In the genomic region with DNA sequence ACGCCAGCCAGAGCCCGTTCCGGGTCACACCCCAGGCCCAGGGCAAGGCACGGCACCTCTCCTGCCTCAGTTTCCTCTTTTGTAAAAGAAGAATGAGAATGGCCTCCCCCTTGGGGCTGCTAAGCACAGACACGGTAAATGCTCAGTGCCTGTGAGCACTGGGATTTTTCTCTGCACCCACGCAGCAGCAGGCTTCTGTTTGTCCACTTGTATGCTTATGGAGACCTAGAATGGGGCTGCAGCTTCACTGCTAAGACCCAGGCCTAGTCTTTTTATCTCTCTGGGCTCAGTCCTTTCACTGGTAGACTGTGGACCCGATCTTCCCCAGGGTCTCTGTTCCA, we compare ENCODE assay signal across 16 cellular contexts.
DNase-seq lines count a peak whose midpoint lies in the region; ATAC-seq, FAIRE-seq and TF ChIP-seq lines count a peak whose summit lies in the region.
"Had no signal": no experiment of that assay in that cellular context is flagged by ENCODE, and none has a peak within 500 bp of the region (broad histone marks: within the 10 kb centered on the region; RNA-seq: fewer than 3 reads in every experiment).

No MANE protein-coding gene starts in this region.

- H3K27ac ChIP-seq in mammary epithelial cell (ENCODE audit: insufficient read depth, low read depth, low read length) (no peak overlapping the region), K562 (ENCODE audit: extremely low read depth, low read depth, low read length) (no peak overlapping the region), tibial nerve (peak overlapping the region in 1 of 4 donors; percentile 72)
- H3K27ac ChIP-seq: cardiac muscle cell had no signal

- no peak for TF ChIP-seq RAD21 in K562 (CRISPR knock-in tag; conservative IDR thresholded peaks at IDR 0.05 in 1 of 2, IDR thresholded peaks at IDR 0.05 in 1 of 2)

- CTCF ChIA-PET in MCF 10A (lab: Yijun Ruan, JAX) (no interaction called here), mammary epithelial cell (lab: Charles Lee; ENCODE audit: low non-redundant PET) (no interaction called here), K562 (lab: Yijun Ruan, JAX; ENCODE audit: low intra/inter-chr PET ratio) (no interaction called here)

- H4K20me1 ChIP-seq in mammary epithelial cell (ENCODE audit: insufficient read depth, low read length) (no peaks in the 10 kb centered on the region), K562 (replicated peaks; ENCODE audit: control insufficient read depth, insufficient read depth, low read length) (no peaks in the 10 kb centered on the region)

- no peak for DNase-seq in MCF 10A (ENCODE audit: unreplicated experiment)
- DNase-seq in mammary epithelial cell = no peak
- no peak for DNase-seq in K562 (ENCODE audit: extremely low read depth in 1 of 4, low spot score in 3 of 4)
- no peak for DNase-seq in naive B cell
- DNase-seq in ureter (ENCODE audit: low spot score) = no peak
- DNase-seq in tibial nerve (ENCODE audit: low spot score in 2 of 2) = no peak
- no peak for DNase-seq in Right ventricle myocardium inferior (ENCODE audit: missing footprints)
- DNase-seq: activated CD4-positive, alpha-beta T cell treated with anti-CD3 and anti-CD28 coated beads, Interleukin-2, amount 50 U/mL, for 4 hours; activated T-cell treated with anti-CD3 and anti-CD28 coated beads, Interleukin-2, amount 50 U/mL, for 48 hours; KG1; NK-92 treated with Interleukin-12 subunit alpha and Interleukin-12 subunit beta, amount 100 ng/mL, for 24 hours had no signal

- intact Hi-C loops in MCF 10A (cut with micrococcal nuclease) = no loop called here
- intact Hi-C loops in mammary epithelial cell (cut with micrococcal nuclease) = no loop called here
- intact Hi-C loops in K562 (cut with micrococcal nuclease) = no loop called here
- intact Hi-C loops in Right ventricle myocardium inferior (cut with DNase I) = no loop called here

- H3K9me3 ChIP-seq in mammary epithelial cell (replicated peaks; ENCODE audit: insufficient read depth, low read length) = peaks cover 48% of the 10 kb centered on the region
- H3K9me3 ChIP-seq in K562 (replicated peaks; ENCODE audit: control insufficient read depth, insufficient read depth, low read depth, low read length) = no peaks in the 10 kb centered on the region
- no peaks in the 10 kb centered on the region for H3K9me3 ChIP-seq in tibial nerve

- H3K4me3 ChIP-seq in mammary epithelial cell (replicated peaks in 1 of 3; ENCODE audit: insufficient read depth in 1 of 3, low read depth in 2 of 3, low read length in 3 of 3) (no peak overlapping the region), K562 (no peak overlapping the region), tibial nerve (peak overlapping the region in 1 of 4 donors; percentile 7)
- H3K4me3 ChIP-seq: cardiac muscle cell had no signal

- H3K4me1 Mint-ChIP-seq in MCF 10A (ENCODE audit: insufficient read depth, unreplicated experiment) (no peaks in the 10 kb centered on the region), naive B cell (peaks cover 38 to 66% (median 52%) of the 10 kb centered on the region in 3 donors)

- BruUV-seq in MCF 10A (replicated peaks; lab: Mats Ljungman, UMichigan) (no TSS peak), mammary epithelial cell (replicated peaks; lab: Mats Ljungman, UMichigan) (no TSS peak), K562 (replicated peaks; lab: Mats Ljungman, UMichigan) (no TSS peak)

- H3K4me2 ChIP-seq in mammary epithelial cell (ENCODE audit: insufficient read depth, low read depth, low read length) (no peak overlapping the region), K562 (ENCODE audit: insufficient read depth, low read length) (no peak overlapping the region)

- H3K36me3 ChIP-seq in mammary epithelial cell (ENCODE audit: insufficient read depth, low read length) = no peaks in the 10 kb centered on the region
- no peaks in the 10 kb centered on the region for H3K36me3 ChIP-seq in K562 (ENCODE audit: control insufficient read depth, insufficient read depth, low read length)
- no peaks in the 10 kb centered on the region for H3K36me3 ChIP-seq in tibial nerve
- H3K36me3 ChIP-seq: cardiac muscle cell had no signal

- dilution Hi-C loops in mammary epithelial cell (cut with HindIII; ENCODE audit: low sequenced_read_pairs) = loop anchor here (5.0 kb wide), 1 partner anchor 42 kb away; no protein-coding TSS in a partner anchor

- no peaks in the 10 kb centered on the region for H3K4me1 ChIP-seq in mammary epithelial cell (ENCODE audit: insufficient read depth, low read length)
- peaks cover 0 to 8% of the 10 kb centered on the region in 2 experiments; a peak in 2 of 5 replicates for H3K4me1 ChIP-seq in K562 (replicated peaks in 1 of 2; ENCODE audit: control insufficient read depth in 2 of 2, insufficient read depth in 2 of 2, low read length in 2 of 2)
- H3K4me1 ChIP-seq in tibial nerve = peaks cover 0 to 24% (median 13%) of the 10 kb centered on the region in 4 donors

- H3K9me1 ChIP-seq in K562 (ENCODE audit: control insufficient read depth, insufficient read depth, low read length) = no peaks in the 10 kb centered on the region

- no peak for TF ChIP-seq EP300 in K562 (IDR thresholded peaks at IDR 0.05; ENCODE audit: low read length)
- TF ChIP-seq EP300 in tibial nerve (IDR thresholded peaks at IDR 0.05) = no peak

- H3K36me3 Mint-ChIP-seq in MCF 10A (ENCODE audit: insufficient read depth, unreplicated experiment) = no peaks in the 10 kb centered on the region
- H3K36me3 Mint-ChIP-seq in naive B cell = no peaks in the 10 kb centered on the region

- TF ChIP-seq POLR2A in K562 (conservative IDR thresholded peaks at IDR 0.05) (no peak), tibial nerve (IDR thresholded peaks at IDR 0.05) (no peak)

- no peaks in the 10 kb centered on the region for H3K27me3 Mint-ChIP-seq in MCF 10A (ENCODE audit: insufficient read depth, unreplicated experiment)
- H3K27me3 Mint-ChIP-seq in naive B cell = peaks cover 0 to 6% (median 3%) of the 10 kb centered on the region in 3 donors

- POLR2A ChIA-PET in MCF 10A (lab: Yijun Ruan, JAX) = no interaction called here
- POLR2A ChIA-PET in K562 (lab: Yijun Ruan, JAX) = no interaction called here

- H3K9ac ChIP-seq in mammary epithelial cell (ENCODE audit: insufficient read depth, low read length) (no peak overlapping the region), K562 (ENCODE audit: insufficient read depth in 1 of 2, low read depth in 2 of 2, low read length in 2 of 2) (no peak overlapping the region)

- H3K4me3 Mint-ChIP-seq in MCF 10A (ENCODE audit: unreplicated experiment) = peak overlapping the region; percentile 52
- peak overlapping the region; percentile 48 to 91 (median 77) for H3K4me3 Mint-ChIP-seq in naive B cell
- H3K4me3 Mint-ChIP-seq: neural crest cell had no signal

- peaks cover 11% of the 10 kb centered on the region for H3K9me3 Mint-ChIP-seq in MCF 10A (ENCODE audit: unreplicated experiment)
- peaks cover 0 to 2% (median 0%) of the 10 kb centered on the region in 7 donors for H3K9me3 Mint-ChIP-seq in naive B cell
- H3K9me3 Mint-ChIP-seq: neural crest cell had no signal

- no peak for FAIRE-seq in K562 (lab: Jason Lieb, UNC)
- FAIRE-seq: A204.1, G401.6 had no signal

- no peak overlapping the region for H3K27ac Mint-ChIP-seq in MCF 10A (ENCODE audit: low read depth, unreplicated experiment)
- peak overlapping the region in 2 of 6 donors; percentile 39 to 90 for H3K27ac Mint-ChIP-seq in naive B cell

- no peaks in the 10 kb centered on the region for H3K27me3 ChIP-seq in mammary epithelial cell (ENCODE audit: insufficient read depth, low read length)
- H3K27me3 ChIP-seq in K562 (ENCODE audit: control insufficient read depth in 2 of 2, insufficient read depth in 2 of 2, low read length in 2 of 2) = no peaks in the 10 kb centered on the region; a peak in 1 of 5 replicates
- no peaks in the 10 kb centered on the region for H3K27me3 ChIP-seq in tibial nerve
- H3K27me3 ChIP-seq: cardiac muscle cell had no signal

- ATAC-seq in K562 = no peak
- no peak for ATAC-seq in naive B cell (ENCODE audit: low read depth in 2 of 2)
- no peak for ATAC-seq in GM19455 (IDR thresholded peaks at IDR 0.05; ENCODE audit: unreplicated experiment)
- no peak for ATAC-seq in Right ventricle myocardium inferior

- in situ Hi-C loops in mammary epithelial cell (cut with MboI; ENCODE audit: low sequenced_read_pairs in 2 of 2) = no loop called here
- in situ Hi-C loops in K562 (cut with MboI) = no loop called here

- WGBS in mammary epithelial cell (ENCODE audit: low coverage, missing lambda C conversion rate) = 13% methylated on average over 7 of the region's 7 CpGs
- 0% methylated on average over 5 of the region's 7 CpGs for WGBS in K562 (ENCODE audit: insufficient coverage, low coverage, missing lambda C conversion rate)
- 9 to 22% methylated on average over 7 of the region's 7 CpGs for WGBS in tibial nerve, 2 donors

- H2AFZ ChIP-seq in mammary epithelial cell (ENCODE audit: low read depth, low read length) = no peak overlapping the region
- H2AFZ ChIP-seq in K562 (ENCODE audit: low read depth, low read length) = no peak overlapping the region

- no peak for TF ChIP-seq CTCF in MCF 10A (IDR thresholded peaks at IDR 0.05; ENCODE audit: unreplicated experiment)
- TF ChIP-seq CTCF in mammary epithelial cell (conservative IDR thresholded peaks at IDR 0.05 in 1 of 2, IDR thresholded peaks at IDR 0.05 in 1 of 2; ENCODE audit: extremely low read depth in 1 of 2, insufficient read depth in 1 of 2, low read depth in 1 of 2, low read length in 2 of 2) = no peak
- no peak for TF ChIP-seq CTCF in K562 (IDR thresholded peaks at IDR 0.05 in 2 of 3, conservative IDR thresholded peaks at IDR 0.05 in 1 of 3; ENCODE audit: insufficient read depth in 2 of 3, low read depth in 1 of 3, low read length in 3 of 3)
- TF ChIP-seq CTCF in tibial nerve (IDR thresholded peaks at IDR 0.05) = no peak

- H3K79me2 ChIP-seq in mammary epithelial cell (ENCODE audit: insufficient read depth, low read length) (no peaks in the 10 kb centered on the region), K562 (ENCODE audit: control insufficient read depth, insufficient read depth, low read length) (no peaks in the 10 kb centered on the region)

TF ChIP-seq in K562, 482 proteins besides CTCF, POLR2A, EP300 and RAD21 (continues in another document):
- TF ChIP-seq, protein P1, sequence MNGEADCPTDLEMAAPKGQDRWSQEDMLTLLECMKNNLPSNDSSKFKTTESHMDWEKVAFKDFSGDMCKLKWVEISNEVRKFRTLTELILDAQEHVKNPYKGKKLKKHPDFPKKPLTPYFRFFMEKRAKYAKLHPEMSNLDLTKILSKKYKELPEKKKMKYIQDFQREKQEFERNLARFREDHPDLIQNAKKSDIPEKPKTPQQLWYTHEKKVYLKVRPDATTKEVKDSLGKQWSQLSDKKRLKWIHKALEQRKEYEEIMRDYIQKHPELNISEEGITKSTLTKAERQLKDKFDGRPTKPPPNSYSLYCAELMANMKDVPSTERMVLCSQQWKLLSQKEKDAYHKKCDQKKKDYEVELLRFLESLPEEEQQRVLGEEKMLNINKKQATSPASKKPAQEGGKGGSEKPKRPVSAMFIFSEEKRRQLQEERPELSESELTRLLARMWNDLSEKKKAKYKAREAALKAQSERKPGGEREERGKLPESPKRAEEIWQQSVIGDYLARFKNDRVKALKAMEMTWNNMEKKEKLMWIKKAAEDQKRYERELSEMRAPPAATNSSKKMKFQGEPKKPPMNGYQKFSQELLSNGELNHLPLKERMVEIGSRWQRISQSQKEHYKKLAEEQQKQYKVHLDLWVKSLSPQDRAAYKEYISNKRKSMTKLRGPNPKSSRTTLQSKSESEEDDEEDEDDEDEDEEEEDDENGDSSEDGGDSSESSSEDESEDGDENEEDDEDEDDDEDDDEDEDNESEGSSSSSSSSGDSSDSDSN (IDR thresholded peaks at IDR 0.05; ENCODE audit: borderline replicate concordance in 1 of 2, low read depth in 2 of 2, low read length in 2 of 2) = no peak
